ENCODE assay signal across 1 cellular context in genomic region chr7:157009170-157009777, GRCh38.
A peak's percentile ranks its signal among the peaks of the same experiment; 100 is the strongest.
TF ChIP-seq lines count a peak whose summit lies in the region.

No MANE protein-coding gene starts in this region.

TF ChIP-seq in HEK293, 187 proteins besides CTCF, POLR2A, EP300 and RAD21 (continued from another document):
- TF ChIP-seq, protein P1, sequence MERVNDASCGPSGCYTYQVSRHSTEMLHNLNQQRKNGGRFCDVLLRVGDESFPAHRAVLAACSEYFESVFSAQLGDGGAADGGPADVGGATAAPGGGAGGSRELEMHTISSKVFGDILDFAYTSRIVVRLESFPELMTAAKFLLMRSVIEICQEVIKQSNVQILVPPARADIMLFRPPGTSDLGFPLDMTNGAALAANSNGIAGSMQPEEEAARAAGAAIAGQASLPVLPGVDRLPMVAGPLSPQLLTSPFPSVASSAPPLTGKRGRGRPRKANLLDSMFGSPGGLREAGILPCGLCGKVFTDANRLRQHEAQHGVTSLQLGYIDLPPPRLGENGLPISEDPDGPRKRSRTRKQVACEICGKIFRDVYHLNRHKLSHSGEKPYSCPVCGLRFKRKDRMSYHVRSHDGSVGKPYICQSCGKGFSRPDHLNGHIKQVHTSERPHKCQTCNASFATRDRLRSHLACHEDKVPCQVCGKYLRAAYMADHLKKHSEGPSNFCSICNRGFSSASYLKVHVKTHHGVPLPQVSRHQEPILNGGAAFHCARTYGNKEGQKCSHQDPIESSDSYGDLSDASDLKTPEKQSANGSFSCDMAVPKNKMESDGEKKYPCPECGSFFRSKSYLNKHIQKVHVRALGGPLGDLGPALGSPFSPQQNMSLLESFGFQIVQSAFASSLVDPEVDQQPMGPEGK (tag by site-specific recombination; IDR thresholded peaks at IDR 0.05): 0 out of 2 replicates have a peak, but pooled peaks have one; percentile 42
- TF ChIP-seq ZNF335 (tag by site-specific recombination; conservative IDR thresholded peaks at IDR 0.05): peak; percentile 72
- no peak for TF ChIP-seq ZNF654 (tag by site-specific recombination; IDR thresholded peaks at IDR 0.05; ENCODE audit: low read depth)
- TF ChIP-seq ZBTB8A (tag by site-specific recombination; IDR thresholded peaks at IDR 0.05): peak; percentile 75
- TF ChIP-seq SP2 (tag by site-specific recombination; IDR thresholded peaks at IDR 0.05): peak; percentile 17; the same call in 1 of the 2 replicates
- TF ChIP-seq GLIS1 (tag by site-specific recombination; IDR thresholded peaks at IDR 0.05): 0 out of 2 replicates have a peak, but pooled peaks have one; percentile 21
- TF ChIP-seq, protein P2, sequence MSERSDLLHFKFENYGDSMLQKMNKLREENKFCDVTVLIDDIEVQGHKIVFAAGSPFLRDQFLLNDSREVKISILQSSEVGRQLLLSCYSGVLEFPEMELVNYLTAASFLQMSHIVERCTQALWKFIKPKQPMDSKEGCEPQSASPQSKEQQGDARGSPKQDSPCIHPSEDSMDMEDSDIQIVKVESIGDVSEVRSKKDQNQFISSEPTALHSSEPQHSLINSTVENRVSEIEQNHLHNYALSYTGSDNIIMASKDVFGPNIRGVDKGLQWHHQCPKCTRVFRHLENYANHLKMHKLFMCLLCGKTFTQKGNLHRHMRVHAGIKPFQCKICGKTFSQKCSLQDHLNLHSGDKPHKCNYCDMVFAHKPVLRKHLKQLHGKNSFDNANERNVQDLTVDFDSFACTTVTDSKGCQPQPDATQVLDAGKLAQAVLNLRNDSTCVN (tag by site-specific recombination; optimal IDR thresholded peaks at IDR 0.05): peak; percentile 93
- TF ChIP-seq, protein P3, sequence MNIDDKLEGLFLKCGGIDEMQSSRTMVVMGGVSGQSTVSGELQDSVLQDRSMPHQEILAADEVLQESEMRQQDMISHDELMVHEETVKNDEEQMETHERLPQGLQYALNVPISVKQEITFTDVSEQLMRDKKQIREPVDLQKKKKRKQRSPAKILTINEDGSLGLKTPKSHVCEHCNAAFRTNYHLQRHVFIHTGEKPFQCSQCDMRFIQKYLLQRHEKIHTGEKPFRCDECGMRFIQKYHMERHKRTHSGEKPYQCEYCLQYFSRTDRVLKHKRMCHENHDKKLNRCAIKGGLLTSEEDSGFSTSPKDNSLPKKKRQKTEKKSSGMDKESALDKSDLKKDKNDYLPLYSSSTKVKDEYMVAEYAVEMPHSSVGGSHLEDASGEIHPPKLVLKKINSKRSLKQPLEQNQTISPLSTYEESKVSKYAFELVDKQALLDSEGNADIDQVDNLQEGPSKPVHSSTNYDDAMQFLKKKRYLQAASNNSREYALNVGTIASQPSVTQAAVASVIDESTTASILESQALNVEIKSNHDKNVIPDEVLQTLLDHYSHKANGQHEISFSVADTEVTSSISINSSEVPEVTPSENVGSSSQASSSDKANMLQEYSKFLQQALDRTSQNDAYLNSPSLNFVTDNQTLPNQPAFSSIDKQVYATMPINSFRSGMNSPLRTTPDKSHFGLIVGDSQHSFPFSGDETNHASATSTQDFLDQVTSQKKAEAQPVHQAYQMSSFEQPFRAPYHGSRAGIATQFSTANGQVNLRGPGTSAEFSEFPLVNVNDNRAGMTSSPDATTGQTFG (tag by site-specific recombination; IDR thresholded peaks at IDR 0.05; ENCODE audit: borderline replicate concordance): no peak
- TF ChIP-seq YY2 (tag by site-specific recombination; IDR thresholded peaks at IDR 0.05): peak; percentile 37; the same call in 1 of the 2 replicates
- 0 out of 2 replicates have a peak, but pooled peaks have one; percentile 34 for TF ChIP-seq HIC1 (tag by site-specific recombination; IDR thresholded peaks at IDR 0.05)
- no peak for TF ChIP-seq ZNF202 (tag by site-specific recombination; IDR thresholded peaks at IDR 0.05; ENCODE audit: borderline replicate concordance)
